ENCODE assay signal across 29 cellular contexts in the genomic region with DNA sequence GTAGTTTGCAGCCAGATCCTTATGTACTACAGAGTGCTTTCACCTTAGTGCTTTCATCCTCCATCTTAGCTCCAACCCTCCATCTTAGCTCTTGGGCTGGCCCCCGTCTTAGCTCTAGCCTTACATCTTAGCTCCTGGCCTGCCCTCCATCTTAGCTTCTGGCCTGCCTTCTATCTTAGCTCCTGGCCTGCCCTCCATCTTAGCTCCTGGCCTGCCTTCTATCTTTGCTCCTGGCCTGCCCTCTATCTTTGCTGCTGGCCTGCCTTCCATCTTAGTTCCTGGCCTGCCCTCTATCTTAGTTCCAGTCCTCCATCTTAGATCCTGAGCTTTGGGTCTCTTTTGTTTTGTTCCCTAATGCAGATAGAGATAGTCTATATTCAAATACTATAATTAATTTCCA. TPM values are rescaled to one million over a fixed set of nuclear protein-coding genes. Genes with fewer than 3 reads are reported as not detected.
"Had no signal": no experiment of that assay in that cellular context is flagged by ENCODE, and none has a peak within 500 bp of the region (broad histone marks: within the 10 kb centered on the region; RNA-seq: fewer than 3 reads in every experiment).

No MANE protein-coding gene starts in this region.

- DNase-seq: activated B cell treated with CpG ODN at 0.5 μM for 24 hours; activated CD4-positive, alpha-beta T cell treated with anti-CD3 and anti-CD28 coated beads, Interleukin-2, amount 50 U/mL, for 4 hours; activated effector memory CD4-positive, alpha-beta T cell treated with Interleukin-2 at 50 U/mL for 16 hours; activated naive CD4-positive, alpha-beta T cell treated with Interleukin-2 at 50 U/mL for 16 hours; activated T-cell treated with anti-CD3 and anti-CD28 coated beads for 4 hours; activated T-cell treated with anti-CD3 and anti-CD28 coated beads, Interleukin-2, amount 50 U/mL, for 72 hours; anterior cingulate cortex; dermis blood vessel endothelial cell; effector CD4-positive, alpha-beta T cell; esophagus squamous epithelium; foreskin melanocyte; left cardiac atrium; left ventricle myocardium superior; naive thymus-derived CD4-positive, alpha-beta T cell; occipital lobe; posterior cingulate gyrus; right cardiac atrium; spleen; stimulated activated naive CD8-positive, alpha-beta T cell treated with anti-CD3 and anti-CD28 coated beads, Interleukin-15, Interleukin-2, amounts not matched to agents 100 U/mL and 50 U/mL, for 24 hours; T-cell; upper lobe of left lung had no signal

- ATAC-seq: activated T-cell treated with anti-CD3 and anti-CD28 coated beads, Interleukin-2, amount 50 U/mL, for 72 hours; left cardiac atrium; left ventricle myocardium superior; naive thymus-derived CD4-positive, alpha-beta T cell; right cardiac atrium; stimulated activated naive CD8-positive, alpha-beta T cell treated with anti-CD3 and anti-CD28 coated beads, Interleukin-15, Interleukin-2, amounts not matched to agents 100 U/mL and 50 U/mL, for 24 hours; T-cell had no signal

- H3K4me3 ChIP-seq: esophagus squamous epithelium, spleen, upper lobe of left lung had no signal

- H3K9me3 Mint-ChIP-seq: activated B cell treated with CpG ODN at 0.5 μM for 24 hours; activated T-cell treated with anti-CD3 and anti-CD28 coated beads, Interleukin-2, amount 50 U/mL, for 72 hours; central memory CD8-positive, alpha-beta T cell; naive thymus-derived CD4-positive, alpha-beta T cell; T-cell; T-helper 2 cell treated with Interferon-gamma antibody and Interleukin-4, amounts not matched to agents 5 μg/mL and 100 μg/mL, for 36 hours had no signal

- H3K27ac ChIP-seq: epithelial cell of prostate, esophagus squamous epithelium, spleen, upper lobe of left lung had no signal

- H3K36me3 ChIP-seq: esophagus squamous epithelium, spleen, upper lobe of left lung had no signal

- H3K27me3 Mint-ChIP-seq: activated B cell treated with CpG ODN at 0.5 μM for 24 hours; activated naive CD8-positive, alpha-beta T cell had no signal

- H3K27me3 ChIP-seq: esophagus squamous epithelium, spleen, upper lobe of left lung had no signal

- FAIRE-seq: bronchial epithelial cell, keratinocyte had no signal

- H3K36me3 Mint-ChIP-seq: activated naive CD8-positive, alpha-beta T cell; T-cell had no signal

- H3K4me1 ChIP-seq: upper lobe of left lung had no signal

- H3K4me3 Mint-ChIP-seq: activated B cell treated with CpG ODN at 0.5 μM for 24 hours; activated naive CD8-positive, alpha-beta T cell; activated T-cell treated with anti-CD3 and anti-CD28 coated beads, Interleukin-2, amount 50 U/mL, for 72 hours; central memory CD8-positive, alpha-beta T cell; naive thymus-derived CD4-positive, alpha-beta T cell; T-cell; T-helper 2 cell treated with Interferon-gamma antibody and Interleukin-4, amounts not matched to agents 5 μg/mL and 100 μg/mL, for 36 hours had no signal

- H3K27ac Mint-ChIP-seq: activated B cell treated with CpG ODN at 0.5 μM for 24 hours; activated naive CD8-positive, alpha-beta T cell; activated T-cell treated with anti-CD3 and anti-CD28 coated beads, Interleukin-2, amount 50 U/mL, for 72 hours; T-cell; T-helper 2 cell treated with Interferon-gamma antibody and Interleukin-4, amounts not matched to agents 5 μg/mL and 100 μg/mL, for 36 hours had no signal

- H3K9me3 ChIP-seq: esophagus squamous epithelium, spleen, upper lobe of left lung had no signal

RNA-seq across cellular contexts. Expression of gene GNAS-AS1, which starts 23.8 kb away (rescaled TPM):
- total RNA-seq: dermis blood vessel endothelial cell, lung microvascular endothelial cell had no signal
- polyA plus RNA-seq: naive thymus-derived CD4-positive, alpha-beta T cell; neural cell had no signal
